In the genomic region with DNA sequence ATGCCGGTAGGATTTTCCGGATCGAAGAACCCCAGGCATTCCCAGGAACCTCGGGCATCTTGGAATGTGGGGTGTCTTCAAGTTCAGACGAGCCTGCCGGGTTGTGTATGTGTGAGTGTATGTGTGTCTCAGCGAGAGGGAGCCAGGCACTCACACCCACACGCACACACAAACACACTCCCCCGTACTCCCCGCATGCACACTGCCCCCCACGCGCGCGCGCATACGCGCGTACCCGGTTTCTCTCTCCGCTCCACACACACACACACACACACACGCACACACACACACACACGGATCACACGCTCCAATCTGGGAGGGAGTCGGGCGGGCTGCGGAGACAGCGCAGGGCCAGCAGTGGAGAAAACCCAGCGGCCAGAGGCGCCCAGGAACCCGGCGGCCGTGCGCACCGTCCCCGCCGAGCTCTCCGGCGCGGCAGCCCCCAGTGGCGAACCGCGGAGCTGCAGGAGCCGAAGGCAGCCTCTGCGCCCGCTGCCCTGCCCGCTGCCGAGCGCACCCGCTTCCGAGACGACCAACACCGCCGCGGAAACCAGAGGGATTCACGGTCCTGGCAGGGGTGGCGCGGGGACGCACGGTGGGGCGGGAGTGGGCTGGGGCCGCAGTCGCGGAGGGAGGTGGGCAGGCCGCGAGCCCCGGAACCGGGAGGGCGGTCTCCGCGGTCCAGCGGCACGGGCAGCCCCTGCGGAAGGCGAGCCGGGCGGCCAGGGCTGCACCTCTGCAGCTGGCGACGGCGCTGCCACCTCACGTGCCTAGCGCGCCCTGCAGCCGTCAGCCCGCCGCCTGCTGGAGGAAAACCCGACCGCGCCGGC, we compare ENCODE assay signal across 8 cellular contexts. TPM values are rescaled to one million over a fixed set of nuclear protein-coding genes. Genes with fewer than 3 reads are reported as not detected.
DNase-seq lines count a peak whose midpoint lies in the region; ATAC-seq and TF ChIP-seq lines count a peak whose summit lies in the region.

Gene LRFN2 (minus strand): TSS at position 125 of the 830 bp plus-strand sequence.

- no peak within 1 kb of the TSS for H3K27ac ChIP-seq in 22Rv1

- ATAC-seq in GM18498 (IDR thresholded peaks at IDR 0.05; ENCODE audit: unreplicated experiment) (peak; percentile 88), HG03558 (IDR thresholded peaks at IDR 0.05; ENCODE audit: extremely low read depth, unreplicated experiment) (peak; percentile 46)

- DNase-seq in NOMO-1 (lab: John Stamatoyannopoulos, UW; ENCODE audit: unreplicated experiment in 2 of 2), result peak; percentile 57 to 67
- peak; percentile 40 for DNase-seq in activated T-helper 9 cell treated with anti-CD3 and anti-CD28 coated beads, Interleukin-2, amount 50 U/mL, for 16 hours (ENCODE audit: low read depth)
- DNase-seq in fibroblast of pulmonary artery (ENCODE audit: low read depth), result peak; percentile 67
- peak; percentile 89 for DNase-seq in neural crest cell (ENCODE audit: low read depth, low spot score)

- H3K4me3 ChIP-seq in fibroblast of pulmonary artery (replicated peaks; ENCODE audit: low read depth, low read length), result peak within 1 kb of the TSS; percentile 45

- H3K27me3 Mint-ChIP-seq in neural crest cell (ENCODE audit: low read depth), result peaks cover 70% of the 10 kb centered on the region
- H3K27me3 Mint-ChIP-seq in stimulated activated naive CD8-positive, alpha-beta T cell treated with anti-CD3 and anti-CD28 coated beads, Interleukin-15, Interleukin-2, amounts not matched to agents 100 ng/mL and 50 ng/mL, for 24 hours, result peaks cover 49% of the 10 kb centered on the region

- H3K4me3 Mint-ChIP-seq in neural crest cell, result peak within 1 kb of the TSS; percentile 87
- peak within 1 kb of the TSS; percentile 78 for H3K4me3 Mint-ChIP-seq in stimulated activated naive CD8-positive, alpha-beta T cell treated with anti-CD3 and anti-CD28 coated beads, Interleukin-15, Interleukin-2, amounts not matched to agents 100 ng/mL and 50 ng/mL, for 24 hours

- H3K4me1 Mint-ChIP-seq in neural crest cell, result peaks cover 22% of the 10 kb centered on the region
- H3K4me1 Mint-ChIP-seq in stimulated activated naive CD8-positive, alpha-beta T cell treated with anti-CD3 and anti-CD28 coated beads, Interleukin-15, Interleukin-2, amounts not matched to agents 100 ng/mL and 50 ng/mL, for 24 hours (ENCODE audit: low read depth), result peaks cover 11% of the 10 kb centered on the region

- H3K36me3 Mint-ChIP-seq in neural crest cell (ENCODE audit: low read depth), result no peaks in the 10 kb centered on the region
- no peaks in the 10 kb centered on the region for H3K36me3 Mint-ChIP-seq in stimulated activated naive CD8-positive, alpha-beta T cell treated with anti-CD3 and anti-CD28 coated beads, Interleukin-15, Interleukin-2, amounts not matched to agents 100 ng/mL and 50 ng/mL, for 24 hours (ENCODE audit: low read depth)

- TF ChIP-seq CTCF in 22Rv1 (IDR thresholded peaks at IDR 0.05) (peak; percentile 89), fibroblast of pulmonary artery (IDR thresholded peaks at IDR 0.05; ENCODE audit: low read length, missing control alignments) (peak; percentile 27), neural crest cell (conservative IDR thresholded peaks at IDR 0.05) (peak; percentile 68)

- H3K27ac Mint-ChIP-seq in neural crest cell (ENCODE audit: unreplicated experiment), result no peak within 1 kb of the TSS
- H3K27ac Mint-ChIP-seq in stimulated activated naive CD8-positive, alpha-beta T cell treated with anti-CD3 and anti-CD28 coated beads, Interleukin-15, Interleukin-2, amounts not matched to agents 100 ng/mL and 50 ng/mL, for 24 hours, result no peak within 1 kb of the TSS

- H3K9me3 Mint-ChIP-seq in neural crest cell, result no peaks in the 10 kb centered on the region
- H3K9me3 Mint-ChIP-seq in stimulated activated naive CD8-positive, alpha-beta T cell treated with anti-CD3 and anti-CD28 coated beads, Interleukin-15, Interleukin-2, amounts not matched to agents 100 ng/mL and 50 ng/mL, for 24 hours, result no peaks in the 10 kb centered on the region

RNA-seq across cellular contexts. Expression of gene LRFN2, which starts in this region (rescaled TPM):
- 0.14 TPM in 1 of 2 replicates, not detected in the other for total RNA-seq in neural crest cell

Comparison
In these comparisons a context has a peak if more than half of its experiments do, and no peak if none do; other contexts are left out.
1. Peak in DNase-seq in neural crest cell; RNA of the gene not detected or under 1 TPM.
2. CTCF ChIP-seq: peak in every context shown above with its lines; median percentile 89 in 22Rv1; 68 in neural crest cell; 27 in fibroblast of pulmonary artery.